In genomic region chr22:46731246-46732040, GRCh38 we compare ENCODE assay signal across 9 cellular contexts. TPM values are rescaled to one million over a fixed set of nuclear protein-coding genes. Genes with fewer than 3 reads are reported as not detected.
DNase-seq lines count a peak whose midpoint lies in the region; ATAC-seq and TF ChIP-seq lines count a peak whose summit lies in the region.
"Had no signal": no experiment of that assay in that cellular context is flagged by ENCODE, and none has a peak within 500 bp of the region (broad histone marks: within the 10 kb centered on the region; RNA-seq: fewer than 3 reads in every experiment).

No MANE protein-coding gene starts in this region.

- peaks cover 98% of the 10 kb centered on the region for H3K79me2 ChIP-seq in GM23248 (ENCODE audit: insufficient read depth)

- no peak overlapping the region for H3K9ac ChIP-seq in GM23248

- no peak for TF ChIP-seq EP300 in sigmoid colon (IDR thresholded peaks at IDR 0.05)

- H3K27me3 ChIP-seq in GM23248 (replicated peaks; ENCODE audit: insufficient read depth) (no peaks in the 10 kb centered on the region), Peyer's patch (no peaks in the 10 kb centered on the region), heart right ventricle (no peaks in the 10 kb centered on the region), sigmoid colon (no peaks in the 10 kb centered on the region)

- peak in 1 of 2 donors; percentile 66 for TF ChIP-seq POLR2A in Peyer's patch (IDR thresholded peaks at IDR 0.05)
- no peak for TF ChIP-seq POLR2A in sigmoid colon (IDR thresholded peaks at IDR 0.05)

- TF ChIP-seq CTCF in Peyer's patch (IDR thresholded peaks at IDR 0.05) (no peak), heart right ventricle (IDR thresholded peaks at IDR 0.05) (no peak), sigmoid colon (IDR thresholded peaks at IDR 0.05) (no peak)

- intact Hi-C loops in heart right ventricle (cut with DNase I) (loop anchor here in 4 of 10 donors (5.0 to 10.0 kb wide), 4 partner anchors 44 to 377 kb away; no protein-coding TSS in a partner anchor), sigmoid colon (cut with DNase I) (no loop called here)

- no peaks in the 10 kb centered on the region for H3F3A ChIP-seq in GM23248 (ENCODE audit: insufficient read depth)

- 67 to 68% methylated on average over 19 to 20 of the region's 22 CpGs for WGBS in GM23248 (ENCODE audit: low coverage in 1 of 2, low lambda C conversion rate in 2 of 2, missing lambda C conversion rate in 2 of 2), 2 experiments
- 31 to 57% methylated on average over 22 of the region's 22 CpGs for WGBS in heart right ventricle, 2 donors
- 27 to 67% methylated on average over 22 of the region's 22 CpGs for WGBS in sigmoid colon, 2 donors

- no peaks in the 10 kb centered on the region for H3K36me3 ChIP-seq in GM23248 (ENCODE audit: low read depth)
- H3K36me3 ChIP-seq in Peyer's patch = peaks cover 0 to 12% (median 0%) of the 10 kb centered on the region in 3 donors
- peaks cover 0 to 48% (median 0%) of the 10 kb centered on the region in 9 donors for H3K36me3 ChIP-seq in heart right ventricle
- no peaks in the 10 kb centered on the region for H3K36me3 ChIP-seq in sigmoid colon

- H3K9me3 ChIP-seq in GM23248 (ENCODE audit: low read depth) = no peaks in the 10 kb centered on the region
- H3K9me3 ChIP-seq in Peyer's patch = no peaks in the 10 kb centered on the region
- H3K9me3 ChIP-seq in heart right ventricle = no peaks in the 10 kb centered on the region
- H3K9me3 ChIP-seq in sigmoid colon = no peaks in the 10 kb centered on the region

- H3K4me2 ChIP-seq in GM23248 (ENCODE audit: unreplicated experiment) = no peak overlapping the region

- no peak overlapping the region for H3K27ac ChIP-seq in GM23248
- H3K27ac ChIP-seq in Peyer's patch = peak overlapping the region in 3 of 4 donors; percentile 54 to 87 (median 71)
- peak overlapping the region; percentile 53 to 87 (median 70) for H3K27ac ChIP-seq in heart right ventricle
- H3K27ac ChIP-seq in sigmoid colon = peak overlapping the region; percentile 2 to 55 (median 36)

- in situ Hi-C loops in GM23248 (cut with MboI) = no loop called here

- ATAC-seq in heart right ventricle = peak; percentile 42 to 76 (median 59)
- ATAC-seq in GM18511 (IDR thresholded peaks at IDR 0.05; ENCODE audit: unreplicated experiment) = no peak
- ATAC-seq in HG02798 (IDR thresholded peaks at IDR 0.05; ENCODE audit: poor library complexity, unreplicated experiment) = no peak
- no peak for ATAC-seq in HG03097 (IDR thresholded peaks at IDR 0.05; ENCODE audit: low FRiP score, unreplicated experiment)

- no peak overlapping the region for H2AFZ ChIP-seq in GM23248

- H3K4me3 ChIP-seq in GM23248 = no peak overlapping the region
- peak overlapping the region in 2 of 4 donors; percentile 5 to 11 for H3K4me3 ChIP-seq in Peyer's patch
- H3K4me3 ChIP-seq in heart right ventricle = no peak overlapping the region
- H3K4me3 ChIP-seq in sigmoid colon = no peak overlapping the region

- no peaks in the 10 kb centered on the region for H3K9me2 ChIP-seq in GM23248 (ENCODE audit: insufficient read depth)

- H3K4me1 ChIP-seq in GM23248 (ENCODE audit: insufficient read depth) (peaks cover 7% of the 10 kb centered on the region), Peyer's patch (peaks cover 15 to 95% (median 24%) of the 10 kb centered on the region in 4 donors), heart right ventricle (peaks cover 47 to 99% (median 91%) of the 10 kb centered on the region in 9 donors), sigmoid colon (peaks cover 0 to 85% (median 48%) of the 10 kb centered on the region in 4 donors)

- DNase-seq in GM23248 (peak; percentile 33), Peyer's patch (peak in 2 of 3 donors; percentile 89 to 93), heart right ventricle (peak; percentile 65 to 71), sigmoid colon (no peak), NK-92 (lab: John Stamatoyannopoulos, UW; ENCODE audit: unreplicated experiment) (no peak)
- DNase-seq: activated gamma-delta T cell treated with Interleukin-2 at 50 U/mL for 16 hours had no signal

- no peaks in the 10 kb centered on the region for H4K20me1 ChIP-seq in GM23248 (ENCODE audit: insufficient read depth)

RNA-seq across cellular contexts. Expression of gene CERK, which starts 6.6 kb away (rescaled TPM):
- total RNA-seq in GM23248 (2014; rRNA removed; shearing (Covaris generic)) = 45.1 and 45.4 TPM in 2 replicates
- 24.3 and 25.3 TPM in 2 replicates for polyA plus RNA-seq in GM23248 (2016; fragmentation: Nextera tagmentation; extraction: Ambion mirVana)
- 100 to 1,000 TPM in 1 of 4 donors, 10 to 100 TPM in 3; 89.1 to 131 (median 94.7) TPM for total RNA-seq in Peyer's patch
- 10 to 100 TPM; 50.9 to 97.0 (median 74.2) TPM for total RNA-seq in heart right ventricle
- polyA plus RNA-seq in heart right ventricle = 10 to 100 TPM; 21.5 to 55.3 TPM
- 10 to 100 TPM; 23.9 to 45.5 (median 29.2) TPM for total RNA-seq in sigmoid colon
- 10 to 100 TPM; 26.1 to 29.5 (median 26.4) TPM for polyA plus RNA-seq in sigmoid colon

RNA-seq across cellular contexts. Expression of gene TBC1D22A, which starts 31.0 kb away (rescaled TPM):
- 12.3 and 13.3 TPM in 2 replicates for total RNA-seq in GM23248 (2014; rRNA removed; shearing (Covaris generic))
- polyA plus RNA-seq in GM23248 (2016; fragmentation: Nextera tagmentation; extraction: Ambion mirVana) = 16.9 and 17.9 TPM in 2 replicates
- 10 to 100 TPM; 42.6 to 70.4 (median 55.1) TPM for total RNA-seq in Peyer's patch
- 10 to 100 TPM; 14.6 to 27.9 (median 18.0) TPM for total RNA-seq in heart right ventricle
- polyA plus RNA-seq in heart right ventricle = 10 to 100 TPM in 1 of 2 donors, 1 to 10 TPM in 1; 7.2 to 13.2 TPM
- 10 to 100 TPM; 13.6 to 14.3 (median 13.8) TPM for total RNA-seq in sigmoid colon
- 10 to 100 TPM; 19.2 to 34.6 (median 19.4) TPM for polyA plus RNA-seq in sigmoid colon

Comparison
In these comparisons a context has a peak if more than half of its experiments do, and no peak if none do; other contexts are left out.
1. DNase-seq: peak in GM23248 (single experiment), Peyer's patch (2 of 3) and heart right ventricle (2 of 2); none in sigmoid colon (single experiment) and NK-92 (single experiment).
2. ATAC-seq: peak in heart right ventricle (8 of 8); none in GM18511 (single experiment), HG02798 (single experiment) and HG03097 (single experiment).